In the genomic region with DNA sequence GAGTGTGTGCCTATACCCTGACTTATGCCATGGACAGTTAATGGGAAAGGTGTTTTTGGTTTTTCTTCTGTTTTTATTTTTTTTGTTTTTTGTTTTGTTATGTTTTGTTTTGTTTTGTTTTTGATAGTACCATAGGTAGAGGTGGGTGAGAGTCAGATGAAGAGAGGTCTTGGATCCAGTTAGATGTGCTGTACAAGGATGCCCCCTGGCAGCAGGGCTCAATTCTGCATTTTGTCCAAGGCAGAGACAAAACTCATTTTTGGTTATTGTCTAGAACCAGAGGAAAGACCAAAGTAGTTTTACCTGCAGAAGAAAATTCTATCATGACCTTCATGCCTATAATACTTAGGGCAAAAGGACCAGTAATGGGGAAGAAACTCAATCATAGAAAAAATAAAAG, we compare ENCODE assay signal across 26 cellular contexts. TPM values are rescaled to one million over a fixed set of nuclear protein-coding genes. Genes with fewer than 3 reads are reported as not detected.
DNase-seq lines count a peak whose midpoint lies in the region; TF ChIP-seq lines count a peak whose summit lies in the region.
"Had no signal": no experiment of that assay in that cellular context is flagged by ENCODE, and none has a peak within 500 bp of the region (broad histone marks: within the 10 kb centered on the region; RNA-seq: fewer than 3 reads in every experiment).

No MANE protein-coding gene starts in this region.

- H3K4me3 ChIP-seq in AG04450 (ENCODE audit: low read depth, low read length) (no peak overlapping the region), GM12865 (ENCODE audit: low read depth, low read length) (no peak overlapping the region), OCI-LY1 (ENCODE audit: low read depth, low read length, poor library complexity, severe bottlenecking) (no peak overlapping the region), epithelial cell of proximal tubule (ENCODE audit: low read depth, low read length) (no peak overlapping the region), suprapubic skin (no peak overlapping the region)
- H3K4me3 ChIP-seq: body of pancreas, K562, sigmoid colon, tibial artery had no signal

- POLR2A ChIA-PET in AG04450 (lab: Yijun Ruan, JAX), result no interaction called here

- TF ChIP-seq CTCF in AG04450 (IDR thresholded peaks at IDR 0.05; ENCODE audit: low read depth, low read length) (0 out of 2 replicates have a peak, but pooled peaks have one; percentile 3), GM12865 (IDR thresholded peaks at IDR 0.05; ENCODE audit: insufficient read depth, low read depth, low read length, missing control alignments) (peak; percentile 8), OCI-LY1 (IDR thresholded peaks at IDR 0.05; ENCODE audit: low read length) (peak; percentile 41), epithelial cell of proximal tubule (conservative IDR thresholded peaks at IDR 0.05; ENCODE audit: low read depth, low read length) (peak; percentile 29), suprapubic skin (IDR thresholded peaks at IDR 0.05) (no peak)

- no peaks in the 10 kb centered on the region for H3F3A ChIP-seq in OCI-LY1 (ENCODE audit: insufficient read depth, low read length)

- no peak overlapping the region for H3K4me2 ChIP-seq in OCI-LY1 (ENCODE audit: low read length)

- H3K9me3 ChIP-seq in AG04450 (ENCODE audit: control insufficient read depth, insufficient read depth, low read length) (peaks cover 8% of the 10 kb centered on the region; the same call in 1 of the 2 replicates), OCI-LY1 (ENCODE audit: low read length) (no peaks in the 10 kb centered on the region), suprapubic skin (no peaks in the 10 kb centered on the region)
- H3K9me3 ChIP-seq: sigmoid colon had no signal

- no peak overlapping the region for H3K27ac ChIP-seq in AG04450 (ENCODE audit: low read depth, low read length)
- H3K27ac ChIP-seq in OCI-LY1 (ENCODE audit: low read depth, low read length, poor library complexity, severe bottlenecking), result no peak overlapping the region
- no peak overlapping the region for H3K27ac ChIP-seq in suprapubic skin
- H3K27ac ChIP-seq: body of pancreas, parathyroid adenoma, sigmoid colon, tibial artery had no signal

- TF ChIP-seq POLR2A in suprapubic skin (IDR thresholded peaks at IDR 0.05), result no peak
- no peak for TF ChIP-seq POLR2A in erythroblast (IDR thresholded peaks at IDR 0.05; ENCODE audit: low read length)

- no peaks in the 10 kb centered on the region for H4K20me1 ChIP-seq in OCI-LY1 (ENCODE audit: insufficient read depth, low read length)

- CTCF ChIA-PET in AG04450 (lab: Charles Lee), result no interaction called here

- no peaks in the 10 kb centered on the region for H3K9me2 ChIP-seq in OCI-LY1 (ENCODE audit: low read depth, low read length)

- H3K9ac ChIP-seq in OCI-LY1 (ENCODE audit: low read length), result no peak overlapping the region
- H3K9ac ChIP-seq: parathyroid adenoma had no signal

- H3K4me1 ChIP-seq in OCI-LY1 (ENCODE audit: insufficient read depth, low read length, severe bottlenecking), result no peaks in the 10 kb centered on the region
- H3K4me1 ChIP-seq in suprapubic skin, result no peaks in the 10 kb centered on the region
- H3K4me1 ChIP-seq: body of pancreas, parathyroid adenoma, tibial artery had no signal

- DNase-seq in AG04450 (ENCODE audit: low read depth, low spot score), result no peak
- DNase-seq in GM12865 (ENCODE audit: low read depth), result no peak
- no peak for DNase-seq in epithelial cell of proximal tubule (ENCODE audit: low read depth)
- DNase-seq in NCI-H524 treated with DMSO at 0.1 percent for 48 hours (lab: John Stamatoyannopoulos, UW), result no peak
- DNase-seq in NCI-H1048 (lab: John Stamatoyannopoulos, UW), result no peak
- DNase-seq in suprapubic skin (ENCODE audit: low spot score in 2 of 2), result no peak
- no peak for DNase-seq in erythroblast (lab: John Stamatoyannopoulos, UW)
- DNase-seq: activated CD4-positive, alpha-beta T cell treated with anti-CD3 and anti-CD28 coated beads, Interleukin-2, amount 10 ng/mL, durations not matched to agents 24 days and 14 days; body of pancreas; COR-L47; cortex of kidney; foreskin fibroblast; naive B cell; NCI-H1092 treated with DMSO at 0.1 percent for 48 hours; NCI-H2081 treated with DMSO at 0.1 percent for 48 hours; NCI-H774; sigmoid colon; stimulated activated naive B cell treated with anti-CD40 and anti-IgM and Interleukin-4, amounts not matched to agents 10 μg/mL and 1 μg/mL and 100 μg/mL, for 72 hours; SW 1271; tibial artery had no signal

- H3K27me3 ChIP-seq in AG04450 (ENCODE audit: control insufficient read depth, insufficient read depth, low read length), result no peaks in the 10 kb centered on the region
- no peaks in the 10 kb centered on the region for H3K27me3 ChIP-seq in OCI-LY1 (ENCODE audit: insufficient read depth, low read length)
- no peaks in the 10 kb centered on the region for H3K27me3 ChIP-seq in suprapubic skin
- H3K27me3 ChIP-seq: body of pancreas, sigmoid colon, tibial artery had no signal

- no peak overlapping the region for H2AFZ ChIP-seq in OCI-LY1 (ENCODE audit: low read length)
- H2AFZ ChIP-seq: parathyroid adenoma had no signal

- H3K36me3 ChIP-seq in OCI-LY1 (ENCODE audit: insufficient read depth, low read length) (no peaks in the 10 kb centered on the region), suprapubic skin (no peaks in the 10 kb centered on the region)
- H3K36me3 ChIP-seq: sigmoid colon, tibial artery had no signal

- TF ChIP-seq EP300 in suprapubic skin (IDR thresholded peaks at IDR 0.05), result no peak

- no peaks in the 10 kb centered on the region for H3K79me2 ChIP-seq in OCI-LY1 (ENCODE audit: insufficient read depth, low read length)
- H3K79me2 ChIP-seq: parathyroid adenoma had no signal

RNA-seq across cellular contexts. Expression of gene SLC5A7, which starts 48.5 kb away (rescaled TPM):
- polyA plus RNA-seq in AG04450 (2011; rRNA removed), result not detected in 2 replicates
- polyA minus RNA-seq in AG04450 (2011; rRNA and poly(A)+ RNA removed), result not detected in 2 replicates
- total RNA-seq in epithelial cell of proximal tubule (not detected in 2 replicates), suprapubic skin (not detected)
- total RNA-seq: activated CD4-positive, alpha-beta T cell treated with anti-CD3 and anti-CD28 coated beads, Interleukin-2, amount 10 ng/mL, durations not matched to agents 24 days and 14 days; activated T-helper 2 cell treated with anti-CD3 and anti-CD28 coated beads, Interferon-gamma antibody, Interleukin-2, Interleukin-4, amounts not matched to agents 10 μg/mL and 5 μg/mL and 100 μg/mL, durations not matched to agents 14 hours and 24 hours and 36 hours; G401; K562; kidney epithelial cell had no signal
- polyA plus RNA-seq: K562 had no signal

Comparison
In these comparisons a context has a peak if more than half of its experiments do, and no peak if none do; other contexts are left out.
1. CTCF ChIP-seq: peak in AG04450 (single experiment), GM12865 (single experiment), OCI-LY1 (single experiment) and epithelial cell of proximal tubule (single experiment); none in suprapubic skin (0 of 2).